14 cellular contexts compared by ENCODE assay signal in the genomic region with DNA sequence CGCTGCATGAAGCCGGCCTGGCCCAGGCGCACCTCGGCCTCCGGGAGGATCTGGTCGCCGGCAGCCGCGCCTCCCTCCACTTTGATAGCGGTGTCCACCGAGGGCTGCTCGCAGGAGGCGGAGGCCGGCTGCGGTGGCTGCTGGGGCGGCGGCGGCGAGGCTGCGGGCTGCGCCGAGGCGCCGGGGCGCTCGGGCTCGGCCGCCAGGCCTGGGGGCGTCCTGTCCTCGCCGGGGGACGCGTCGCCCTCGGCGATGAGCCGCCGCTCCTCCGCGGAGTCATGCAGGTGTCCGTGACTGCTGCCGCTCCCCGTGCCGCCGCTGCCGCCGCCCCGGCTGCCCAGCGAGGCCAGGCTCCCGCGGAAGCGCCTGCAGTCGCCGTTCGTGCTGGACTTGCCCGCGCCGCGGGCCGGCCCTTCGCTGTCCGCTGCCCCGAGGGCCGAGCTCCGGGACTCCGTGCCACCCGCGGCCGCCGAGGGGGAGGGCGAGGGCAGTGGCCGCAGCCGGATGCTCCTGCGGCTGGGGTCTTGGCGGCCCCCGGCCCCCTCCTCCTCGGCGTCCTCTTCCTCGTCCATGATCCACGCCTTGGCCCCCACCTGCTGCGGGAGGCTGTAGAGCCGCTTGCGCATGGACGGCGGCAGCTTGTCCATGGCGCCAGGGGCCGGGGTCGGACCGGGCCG. TPM values are rescaled to one million over a fixed set of nuclear protein-coding genes. Genes with fewer than 3 reads are reported as not detected.
DNase-seq lines count a peak whose midpoint lies in the region; FAIRE-seq and TF ChIP-seq lines count a peak whose summit lies in the region.
"Had no signal": no experiment of that assay in that cellular context is flagged by ENCODE, and none has a peak within 500 bp of the region (broad histone marks: within the 10 kb centered on the region; RNA-seq: fewer than 3 reads in every experiment).

No MANE protein-coding gene starts in this region.

- H3F3A ChIP-seq in smooth muscle cell (ENCODE audit: low read depth), result no peaks in the 10 kb centered on the region

- H2AFZ ChIP-seq in keratinocyte (ENCODE audit: control insufficient read depth, low read length) (no peak overlapping the region), smooth muscle cell (ENCODE audit: low read depth) (no peak overlapping the region)

- H3K9me1 ChIP-seq in keratinocyte (ENCODE audit: control insufficient read depth, extremely low read depth, insufficient read depth, low read length), result no peaks in the 10 kb centered on the region

- H3K4me2 ChIP-seq in keratinocyte (ENCODE audit: control insufficient read depth, extremely low read depth, insufficient read depth, low read depth, low read length) (peak overlapping the region; percentile 32), smooth muscle cell (peak overlapping the region; percentile 87)

- no peak for FAIRE-seq in keratinocyte (lab: Jason Lieb, UNC)

- H3K27ac ChIP-seq in WERI-Rb-1 (no peak overlapping the region), keratinocyte (ENCODE audit: control insufficient read depth, insufficient read depth, low read length) (no peak overlapping the region), smooth muscle cell (ENCODE audit: low read depth) (no peak overlapping the region)
- H3K27ac ChIP-seq: 22Rv1, upper lobe of right lung had no signal

- H3K9ac ChIP-seq in keratinocyte (ENCODE audit: control insufficient read depth, extremely low read depth, insufficient read depth, low read length) (no peak overlapping the region), smooth muscle cell (ENCODE audit: low read depth) (no peak overlapping the region)

- H3K27me3 ChIP-seq in WERI-Rb-1 (ENCODE audit: insufficient read depth, low read depth, severe bottlenecking) (peaks cover 20% of the 10 kb centered on the region), keratinocyte (ENCODE audit: control insufficient read depth, extremely low read depth, insufficient read depth, low read length) (peaks cover 79% of the 10 kb centered on the region), smooth muscle cell (ENCODE audit: low read depth) (peaks cover 81% of the 10 kb centered on the region)

- H3K4me1 ChIP-seq in keratinocyte (ENCODE audit: control insufficient read depth, extremely low read depth, insufficient read depth, low read length), result no peaks in the 10 kb centered on the region
- H3K4me1 ChIP-seq in smooth muscle cell (ENCODE audit: low read depth), result peaks cover 8% of the 10 kb centered on the region
- H3K4me1 ChIP-seq: upper lobe of right lung had no signal

- H3K4me3 ChIP-seq in WERI-Rb-1 (ENCODE audit: low read depth, low read length) (peak overlapping the region; percentile 51), keratinocyte (ENCODE audit: control insufficient read depth in 2 of 3, extremely low read depth in 1 of 3, insufficient read depth in 2 of 3, low read depth in 1 of 3, low read length in 3 of 3) (no peak overlapping the region), smooth muscle cell (peak overlapping the region; percentile 54)

- H3K9me3 ChIP-seq in WERI-Rb-1 (ENCODE audit: severe bottlenecking), result no peaks in the 10 kb centered on the region
- H3K9me3 ChIP-seq in keratinocyte (ENCODE audit: control insufficient read depth, low read depth, low read length), result no peaks in the 10 kb centered on the region
- H3K9me3 ChIP-seq in smooth muscle cell (replicated peaks; ENCODE audit: low read depth), result no peaks in the 10 kb centered on the region
- H3K9me3 ChIP-seq: upper lobe of right lung had no signal

- peak; percentile 24 for DNase-seq in DMS 273 (lab: John Stamatoyannopoulos, UW; ENCODE audit: unreplicated experiment)
- no peak for DNase-seq in DMS 273 treated with DMSO at 0.1 percent for 48 hours (lab: John Stamatoyannopoulos, UW)
- peak; percentile 16 for DNase-seq in WERI-Rb-1
- no peak for DNase-seq in keratinocyte (ENCODE audit: low read depth, low spot score)
- DNase-seq in smooth muscle cell (lab: John Stamatoyannopoulos, UW; ENCODE audit: unreplicated experiment), result no peak
- DNase-seq in activated effector memory CD4-positive, alpha-beta T cell treated with anti-CD3 and anti-CD28 coated beads, Interleukin-2, amount 50 U/mL, for 16 hours, result no peak
- no peak for DNase-seq in Kasumi-1 (lab: John Stamatoyannopoulos, UW)
- no peak for DNase-seq in DMS153 treated with DMSO at 0.1 percent for 48 hours (lab: John Stamatoyannopoulos, UW; ENCODE audit: unreplicated experiment)
- DNase-seq: NCI-H524 treated with DMSO at 0.1 percent for 48 hours, SW 1271, upper lobe of right lung had no signal

- no peaks in the 10 kb centered on the region for H4K20me1 ChIP-seq in keratinocyte (ENCODE audit: control insufficient read depth, extremely low read depth, insufficient read depth, low read length)
- no peaks in the 10 kb centered on the region for H4K20me1 ChIP-seq in smooth muscle cell (ENCODE audit: low read depth)

- WGBS in smooth muscle cell (ENCODE audit: low lambda C conversion rate), result 1% methylated on average over 74 of the region's 90 CpGs

- H3K79me2 ChIP-seq in keratinocyte (ENCODE audit: control insufficient read depth, insufficient read depth, low read length) (no peaks in the 10 kb centered on the region), smooth muscle cell (ENCODE audit: low read depth) (no peaks in the 10 kb centered on the region)

- H3K36me3 ChIP-seq in WERI-Rb-1 (no peaks in the 10 kb centered on the region), keratinocyte (ENCODE audit: control insufficient read depth in 2 of 2, extremely low read depth in 1 of 2, insufficient read depth in 2 of 2, low read length in 2 of 2) (no peaks in the 10 kb centered on the region), smooth muscle cell (ENCODE audit: low read depth) (no peaks in the 10 kb centered on the region)
- H3K36me3 ChIP-seq: upper lobe of right lung had no signal

- dilution Hi-C loops in keratinocyte (cut with MboI; ENCODE audit: extremely low pct_ligation_motif_present, low sequenced_read_pairs), result no loop called here

- no peak for TF ChIP-seq CTCF in WERI-Rb-1 (IDR thresholded peaks at IDR 0.05; ENCODE audit: low read depth, low read length)
- no peak for TF ChIP-seq CTCF in keratinocyte (optimal IDR thresholded peaks at IDR 0.05 in 1 of 3, IDR thresholded peaks at IDR 0.05 in 1 of 3, conservative IDR thresholded peaks at IDR 0.05 in 1 of 3; ENCODE audit: extremely low read depth in 1 of 3, insufficient read depth in 2 of 3, low read length in 3 of 3)
- TF ChIP-seq CTCF in smooth muscle cell (IDR thresholded peaks at IDR 0.05; ENCODE audit: borderline replicate concordance, insufficient read depth, poor library complexity, severe bottlenecking), result no peak

RNA-seq across cellular contexts. Expression of gene HCN4, which starts 1.0 kb away (rescaled TPM):
- polyA plus RNA-seq in keratinocyte (0.01 TPM in 1 of 3 replicates, not detected in the others), smooth muscle cell (0.07 TPM in 1 of 2 replicates, not detected in the other)
- polyA plus RNA-seq in keratinocyte (2011; ENCODE audit: low read depth), result not detected
- polyA plus RNA-seq in keratinocyte (2011; cell fraction: cytosol; rRNA removed), result not detected in 2 replicates
- polyA plus RNA-seq in keratinocyte (2011; cell fraction: nucleus; rRNA removed), result 0.01 and 0.03 TPM in 2 replicates
- polyA plus RNA-seq in keratinocyte (2012; ENCODE audit: low replicate concordance), result not detected in 2 replicates
- 0.03 TPM in 1 of 3 replicates, not detected in the others for polyA minus RNA-seq in keratinocyte
- not detected for polyA minus RNA-seq in keratinocyte (2011; cell fraction: cytosol; rRNA and poly(A)+ RNA removed)
- not detected in 2 replicates for polyA minus RNA-seq in keratinocyte (2011; cell fraction: nucleus; rRNA and poly(A)+ RNA removed)
- total RNA-seq in smooth muscle cell, result not detected in 2 replicates
- total RNA-seq: activated CD8-positive, alpha-beta memory T cell treated with anti-CD3 and anti-CD28 coated beads for 36 hours; natural killer cell treated with Interleukin-12 subunit alpha and Interleukin-12 subunit beta and Interleukin-15 and Interleukin-18, amount 100 ng/mL, for 72 hours had no signal

Comparison
In these comparisons a context has a peak if more than half of its experiments do, and no peak if none do; other contexts are left out.
1. DNase-seq: peak in DMS 273 (single experiment) and WERI-Rb-1 (single experiment); none in DMS 273 treated with DMSO at 0.1 percent for 48 hours (single experiment), keratinocyte (single experiment), smooth muscle cell (single experiment), activated effector memory CD4-positive, alpha-beta T cell treated with anti-CD3 and anti-CD28 coated beads, Interleukin-2, amount 50 U/mL, for 16 hours (single experiment), Kasumi-1 (0 of 2) and DMS153 treated with DMSO at 0.1 percent for 48 hours (single experiment).
2. H3K4me3 ChIP-seq: peak in WERI-Rb-1 (single experiment) and smooth muscle cell (single experiment); none in keratinocyte (0 of 3).